9 cellular contexts compared by ENCODE assay signal in the genomic region with DNA sequence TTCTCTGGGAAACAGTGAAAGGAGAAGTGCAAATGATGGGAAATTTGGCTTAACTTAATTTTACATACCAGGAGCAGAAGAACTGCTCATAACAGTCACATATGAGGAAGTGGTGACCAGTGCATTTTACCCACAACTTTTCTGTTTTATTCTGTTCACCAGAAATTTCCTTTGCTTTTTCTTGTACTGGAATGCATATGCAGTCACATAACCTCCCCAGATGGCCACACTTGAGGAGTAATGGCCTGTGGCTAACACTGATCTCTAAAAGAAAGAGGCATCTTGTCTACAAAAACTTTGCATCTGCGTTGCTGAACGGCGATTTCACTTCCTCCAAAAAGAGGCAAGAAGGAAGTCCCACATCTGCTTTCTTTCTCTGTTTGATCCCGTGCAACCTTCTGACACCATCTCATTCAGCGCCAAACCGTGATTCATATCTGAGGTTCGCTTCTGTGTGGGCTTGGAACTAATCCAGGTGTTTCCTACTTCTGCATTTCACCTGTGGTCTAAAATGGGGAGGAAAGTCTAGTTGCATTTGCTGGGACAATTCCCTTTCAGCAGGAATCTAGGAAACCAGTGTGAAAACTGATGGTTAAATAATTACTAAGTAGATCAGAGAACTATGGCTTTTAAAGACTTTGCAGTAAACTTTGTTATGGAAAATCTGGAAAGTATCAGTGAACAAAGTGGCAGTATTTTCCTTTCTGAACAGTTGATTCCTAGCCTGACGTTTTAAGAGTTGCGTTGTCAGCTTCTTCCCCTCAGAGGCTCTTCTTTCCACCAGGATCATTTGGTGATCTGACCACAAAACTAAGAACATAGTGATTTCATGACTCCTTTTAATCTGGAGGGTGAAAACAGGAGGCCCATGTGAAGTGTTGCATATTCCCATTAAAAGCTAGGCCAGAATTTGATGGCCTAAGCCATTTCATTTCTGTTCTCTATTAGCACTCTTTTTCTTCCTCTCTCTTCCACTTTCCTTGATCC. TPM values are rescaled to one million over a fixed set of nuclear protein-coding genes. Genes with fewer than 3 reads are reported as not detected.
DNase-seq lines count a peak whose midpoint lies in the region; ATAC-seq, FAIRE-seq and TF ChIP-seq lines count a peak whose summit lies in the region.
"Had no signal": no experiment of that assay in that cellular context is flagged by ENCODE, and none has a peak within 500 bp of the region (broad histone marks: within the 10 kb centered on the region; RNA-seq: fewer than 3 reads in every experiment).

No MANE protein-coding gene starts in this region.

- no peaks in the 10 kb centered on the region for H3K36me3 ChIP-seq in pancreas

- DNase-seq in GM12891 (ENCODE audit: insufficient read length, low spot score) (no peak), MCF 10A (ENCODE audit: unreplicated experiment) (peak; percentile 88), pancreas (peak in 1 of 6 donors; percentile 50), posterior cingulate gyrus (no peak), NCI-H345 treated with DMSO at 0.1 percent for 48 hours (lab: John Stamatoyannopoulos, UW; ENCODE audit: unreplicated experiment) (no peak), SW 1271 (lab: John Stamatoyannopoulos, UW) (no peak)

- WGBS in pancreas, 2 donors: 47 to 62% methylated on average over 9 of the region's 9 CpGs

- peaks cover 28% of the 10 kb centered on the region for H3K27me3 Mint-ChIP-seq in MCF 10A (ENCODE audit: insufficient read depth, unreplicated experiment)

- CTCF ChIA-PET in MCF 10A (lab: Yijun Ruan, JAX): interaction anchor here (0.6 to 3.5 kb wide), 9 partner anchors 11 to 182 kb away, joined by 3 to 17 read pairs (median 3); partner anchors contain the start of gene DTX4

- H3K9me3 Mint-ChIP-seq in MCF 10A (ENCODE audit: unreplicated experiment): no peaks in the 10 kb centered on the region

- intact Hi-C loops in MCF 10A (cut with micrococcal nuclease): no loop called here
- intact Hi-C loops in pancreas (cut with DNase I): no loop called here
- intact Hi-C loops in posterior cingulate gyrus (cut with DNase I): no loop called here

- H3K4me3 Mint-ChIP-seq in MCF 10A (ENCODE audit: unreplicated experiment): no peak overlapping the region

- H3K4me3 ChIP-seq in pancreas: no peak overlapping the region

- ATAC-seq in GM21447 (IDR thresholded peaks at IDR 0.05; ENCODE audit: unreplicated experiment) (peak; percentile 88), HG03575 (IDR thresholded peaks at IDR 0.05; ENCODE audit: extremely low read depth, insufficient number of reproducible peaks, low FRiP score, unreplicated experiment) (peak; percentile 92), pancreas (peak in 3 of 4 donors; percentile 46 to 79 (median 70))

- no peaks in the 10 kb centered on the region for H3K27me3 ChIP-seq in pancreas

- POLR2A ChIA-PET in MCF 10A (lab: Yijun Ruan, JAX): no interaction called here

- peak; percentile 36; the same call in 1 of the 2 replicates for TF ChIP-seq POLR2A in GM12891 (IDR thresholded peaks at IDR 0.05; ENCODE audit: low read depth, low read length)

- no peak for TF ChIP-seq CTCF in MCF 10A (IDR thresholded peaks at IDR 0.05; ENCODE audit: unreplicated experiment)
- TF ChIP-seq CTCF in pancreas (IDR thresholded peaks at IDR 0.05): no peak

- no peak overlapping the region for H3K27ac Mint-ChIP-seq in MCF 10A (ENCODE audit: low read depth, unreplicated experiment)

- H3K4me1 ChIP-seq in pancreas: no peaks in the 10 kb centered on the region

- H3K36me3 Mint-ChIP-seq in MCF 10A (ENCODE audit: insufficient read depth, unreplicated experiment): no peaks in the 10 kb centered on the region

- BruUV-seq in MCF 10A (replicated peaks; lab: Mats Ljungman, UMichigan): no TSS peak

- peak overlapping the region in 2 of 4 donors; percentile 7 to 54 for H3K27ac ChIP-seq in pancreas

- H3K4me1 Mint-ChIP-seq in MCF 10A (ENCODE audit: insufficient read depth, unreplicated experiment): peaks cover 22% of the 10 kb centered on the region

- no peaks in the 10 kb centered on the region for H3K9me3 ChIP-seq in pancreas

- peak; percentile 98 for FAIRE-seq in GM12891 (lab: Jason Lieb, UNC)
- FAIRE-seq in pancreas (lab: Jason Lieb, UNC): no peak

TF ChIP-seq in GM12891, 5 proteins besides CTCF, POLR2A, EP300 and RAD21:
- TF ChIP-seq POU2F2 (IDR thresholded peaks at IDR 0.05; ENCODE audit: low read depth, low read length) (peak; percentile 96), SPI1 (IDR thresholded peaks at IDR 0.05; ENCODE audit: low read depth, low read length) (peak; percentile 93), PAX5 (IDR thresholded peaks at IDR 0.05; ENCODE audit: insufficient read depth, low read length, severe bottlenecking) (peak; percentile 79), POLR2AphosphoS5 (IDR thresholded peaks at IDR 0.05; ENCODE audit: low read depth, low read length) (no peak), TAF1 (IDR thresholded peaks at IDR 0.05; ENCODE audit: low read depth, low read length) (no peak; the same call in 1 of the 2 replicates)
TF ChIP-seq in GM12891: peak in this region for 3.

RNA-seq across cellular contexts. Expression of gene MPEG1, which starts 4.2 kb away (rescaled TPM):
- 12.9 TPM for polyA plus RNA-seq in GM12891 (2012; ENCODE audit: low read depth, missing spikeins)
- total RNA-seq in MCF 10A (2022): not detected in 2 replicates
- 1 to 10 TPM in 5 of 6 donors, under 1 TPM in 1; 0.51 to 7.1 (median 3.4) TPM for total RNA-seq in pancreas
- polyA plus RNA-seq in pancreas: under 1 TPM; 0.68 to 0.92 TPM
- total RNA-seq: kidney epithelial cell had no signal

RNA-seq across cellular contexts. Expression of gene DTX4, which starts 45.0 kb away (rescaled TPM):
- 24.8 TPM for polyA plus RNA-seq in GM12891 (2012; ENCODE audit: low read depth, missing spikeins)
- total RNA-seq in MCF 10A (2022) (3.4 and 4.2 TPM in 2 replicates), pancreas (10 to 100 TPM in 2 of 6 donors, 1 to 10 TPM in 4; 5.9 to 16.3 (median 8.3) TPM)
- 10 to 100 TPM in 1 of 2 donors, 1 to 10 TPM in 1; 9.0 to 12.3 TPM for polyA plus RNA-seq in pancreas
